ENCODE assay signal across 10 cellular contexts in the genomic region with DNA sequence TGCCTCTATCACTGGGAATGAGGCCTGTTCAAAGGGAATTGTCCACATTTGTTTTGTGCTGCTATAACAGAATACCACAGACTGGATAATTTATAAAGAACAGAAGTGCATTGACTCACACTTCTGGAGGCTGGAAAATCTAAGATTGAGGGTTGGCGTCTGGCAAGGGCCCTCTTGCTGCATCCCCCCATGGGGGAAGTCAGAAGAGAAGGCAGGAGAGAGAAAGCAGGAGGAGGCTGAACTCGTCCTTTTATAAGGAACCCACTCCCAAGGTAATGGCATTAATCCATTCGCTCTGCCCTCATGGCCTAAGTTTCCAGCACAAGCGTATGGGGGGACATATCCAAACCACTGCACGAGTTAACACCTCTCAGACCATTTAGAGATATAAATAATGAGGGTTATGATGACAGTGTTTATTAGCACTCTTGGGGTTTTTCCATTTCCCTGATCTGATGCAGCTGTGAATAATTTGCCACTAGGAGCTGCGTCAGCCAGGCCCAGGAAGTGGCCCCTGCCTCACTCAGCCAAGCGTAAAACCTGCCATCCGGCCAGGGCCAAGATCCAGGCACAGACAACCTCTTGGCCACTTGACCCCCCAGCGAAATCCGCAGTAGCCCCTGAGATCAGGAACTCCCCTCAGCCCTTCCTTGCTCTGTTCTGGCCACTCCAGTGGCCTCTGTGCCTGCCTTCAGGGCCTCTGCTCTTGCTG. TPM values are rescaled to one million over a fixed set of nuclear protein-coding genes. Genes with fewer than 3 reads are reported as not detected.
DNase-seq lines count a peak whose midpoint lies in the region; ATAC-seq and TF ChIP-seq lines count a peak whose summit lies in the region.
"Had no signal": no experiment of that assay in that cellular context is flagged by ENCODE, and none has a peak within 500 bp of the region (broad histone marks: within the 10 kb centered on the region; RNA-seq: fewer than 3 reads in every experiment).

No MANE protein-coding gene starts in this region.

- no peak overlapping the region for H3K4me3 Mint-ChIP-seq in activated naive CD8-positive, alpha-beta T cell treated with anti-CD3 and anti-CD28 coated beads, Interleukin-2, amount 50 U/mL, for 24 hours
- H3K4me3 Mint-ChIP-seq: CD4-positive, alpha-beta T cell had no signal

- ATAC-seq in activated naive CD8-positive, alpha-beta T cell treated with anti-CD3 and anti-CD28 coated beads, Interleukin-2, amount 50 U/mL, for 24 hours = no peak

- no peaks in the 10 kb centered on the region for H3K36me3 Mint-ChIP-seq in activated naive CD8-positive, alpha-beta T cell treated with anti-CD3 and anti-CD28 coated beads, Interleukin-2, amount 50 U/mL, for 24 hours (ENCODE audit: low read depth)

- peaks cover 5% of the 10 kb centered on the region for H3K27me3 Mint-ChIP-seq in activated naive CD8-positive, alpha-beta T cell treated with anti-CD3 and anti-CD28 coated beads, Interleukin-2, amount 50 U/mL, for 24 hours

- 0 out of 2 replicates have a peak overlapping the region, but pooled peaks have one; percentile 11 for H3K27ac ChIP-seq in RWPE1

- CTCF ChIA-PET in RWPE1 (lab: Yijun Ruan, JAX) = interaction anchor here (0.7 kb wide), 1 partner anchor 11 kb away, joined by 3 read pairs; no protein-coding TSS in a partner anchor

- peak; percentile 40 for DNase-seq in AG20443 (ENCODE audit: low spot score)
- peak; percentile 43 for DNase-seq in GM19240 (ENCODE audit: insufficient read length, low spot score)
- no peak for DNase-seq in RWPE1 (ENCODE audit: low spot score)
- peak; percentile 59 to 78 for DNase-seq in foreskin fibroblast
- no peak for DNase-seq in T-helper 2 cell
- no peak for DNase-seq in SHP77 (lab: John Stamatoyannopoulos, UW)
- DNase-seq in activated naive CD8-positive, alpha-beta T cell treated with anti-CD3 and anti-CD28 coated beads, Interleukin-2, amount 50 U/mL, for 24 hours = no peak
- DNase-seq in dermis blood vessel endothelial cell = no peak
- DNase-seq: CD4-positive, alpha-beta T cell; NCI-H748 treated with DMSO at 0.1 percent for 48 hours had no signal

- peaks cover 25% of the 10 kb centered on the region for H3K4me1 Mint-ChIP-seq in activated naive CD8-positive, alpha-beta T cell treated with anti-CD3 and anti-CD28 coated beads, Interleukin-2, amount 50 U/mL, for 24 hours

- no peak overlapping the region for H3K27ac Mint-ChIP-seq in activated naive CD8-positive, alpha-beta T cell treated with anti-CD3 and anti-CD28 coated beads, Interleukin-2, amount 50 U/mL, for 24 hours
- H3K27ac Mint-ChIP-seq: CD4-positive, alpha-beta T cell had no signal

- POLR2A ChIA-PET in RWPE1 (lab: Yijun Ruan, JAX; ENCODE audit: low non-redundant PET) = no interaction called here

- no peak overlapping the region for H3K4me3 ChIP-seq in foreskin fibroblast (ENCODE audit: low read depth in 1 of 2, low read length in 2 of 2)

- no peak for TF ChIP-seq CTCF in RWPE1 (conservative IDR thresholded peaks at IDR 0.05; ENCODE audit: low read depth)
- no peak for TF ChIP-seq CTCF in foreskin fibroblast (IDR thresholded peaks at IDR 0.05; ENCODE audit: low read depth, low read length)

- no peaks in the 10 kb centered on the region for H3K9me3 Mint-ChIP-seq in activated naive CD8-positive, alpha-beta T cell treated with anti-CD3 and anti-CD28 coated beads, Interleukin-2, amount 50 U/mL, for 24 hours
- H3K9me3 Mint-ChIP-seq: CD4-positive, alpha-beta T cell had no signal

RNA-seq across cellular contexts. Expression of gene SLCO4A1, which starts 14.2 kb away (rescaled TPM):
- total RNA-seq in dermis blood vessel endothelial cell = 3.7 and 4.8 TPM in 2 replicates

Comparison
In these comparisons a context has a peak if more than half of its experiments do, and no peak if none do; other contexts are left out.
1. DNase-seq: peak in AG20443 (single experiment), GM19240 (single experiment) and foreskin fibroblast (2 of 2); none in RWPE1 (single experiment), T-helper 2 cell (0 of 5), SHP77 (0 of 2), activated naive CD8-positive, alpha-beta T cell treated with anti-CD3 and anti-CD28 coated beads, Interleukin-2, amount 50 U/mL, for 24 hours (single experiment) and dermis blood vessel endothelial cell (single experiment).